31 cellular contexts compared by ENCODE assay signal in genomic region chr6:126034671-126035070, GRCh38.
"Had no signal": no experiment of that assay in that cellular context is flagged by ENCODE, and none has a peak within 500 bp of the region (broad histone marks: within the 10 kb centered on the region; RNA-seq: fewer than 3 reads in every experiment).

No MANE protein-coding gene starts in this region.

- H3K27ac ChIP-seq: adrenal gland, body of pancreas, colonic mucosa, WERI-Rb-1 had no signal

- H3K4me1 ChIP-seq: adrenal gland, body of pancreas, colonic mucosa had no signal

- H3K9me3 Mint-ChIP-seq: activated B cell treated with CpG ODN at 0.5 μM for 24 hours; activated CD8-positive, alpha-beta T cell treated with anti-CD3 and anti-CD28 coated beads for 36 hours; activated naive CD4-positive, alpha-beta T cell treated with anti-CD3 and anti-CD28 coated beads for 36 hours; activated naive CD4-positive, alpha-beta T cell treated with anti-CD3 and anti-CD28 coated beads, Interleukin-2, amount 50 U/mL, for 24 hours; activated naive CD8-positive, alpha-beta T cell treated with anti-CD3 and anti-CD28 coated beads for 36 hours; activated naive CD8-positive, alpha-beta T cell treated with anti-CD3 and anti-CD28 coated beads, Interleukin-2, amount 50 U/mL, for 24 hours; activated T-cell treated with anti-CD3 and anti-CD28 coated beads, Interleukin-2, amount 50 U/mL, for 4 hours; activated T-helper 17 cell treated with anti-CD3 and anti-CD28 coated beads, Interleukin-2, amount 50 U/mL, for 72 hours; endodermal cell; T-helper 2 cell treated with Interferon-gamma antibody and Interleukin-4, amounts not matched to agents 5 μg/mL and 100 μg/mL, for 36 hours had no signal

- H3K36me3 ChIP-seq: adrenal gland, colonic mucosa had no signal

- H3K27me3 ChIP-seq: adrenal gland, body of pancreas, colonic mucosa had no signal

- DNase-seq: activated B cell treated with CpG ODN at 0.5 μM for 24 hours; activated CD4-positive, alpha-beta T cell treated with anti-CD3 and anti-CD28 coated beads for 48 hours; activated CD4-positive, alpha-beta T cell treated with anti-CD3 and anti-CD28 coated beads, Interleukin-2, amount 50 U/mL, for 1 hour; activated CD4-positive, alpha-beta T cell treated with anti-CD3 and anti-CD28 coated beads, Interleukin-2, amount 50 U/mL, for 48 hours; activated CD8-positive, alpha-beta memory T cell treated with anti-CD3 and anti-CD28 coated beads for 24 hours; activated CD8-positive, alpha-beta T cell treated with anti-CD3 and anti-CD28 coated beads for 36 hours; activated effector memory CD4-positive, alpha-beta T cell treated with Interleukin-2 at 50 U/mL for 16 hours; activated gamma-delta T cell treated with Interleukin-2 at 50 U/mL for 16 hours; activated naive CD4-positive, alpha-beta T cell treated with anti-CD3 and anti-CD28 coated beads for 36 hours; activated naive CD8-positive, alpha-beta T cell treated with anti-CD3 and anti-CD28 coated beads for 36 hours; activated naive CD8-positive, alpha-beta T cell treated with anti-CD3 and anti-CD28 coated beads, Interleukin-2, amount 50 U/mL, for 24 hours; activated T-cell treated with anti-CD3 and anti-CD28 coated beads, Interleukin-2, amount 50 U/mL, for 4 hours; adrenal gland; amygdala; aorta; body of pancreas; central memory CD4-positive, alpha-beta T cell; cerebellar nuclear complex; colonic mucosa; effector CD8-positive, alpha-beta T cell; endodermal cell; foreskin fibroblast; head of caudate nucleus; T1000; WERI-Rb-1 had no signal

- H3K9me3 ChIP-seq: adrenal gland, body of pancreas, colonic mucosa had no signal

- H3K4me3 Mint-ChIP-seq: activated B cell treated with CpG ODN at 0.5 μM for 24 hours; activated CD8-positive, alpha-beta T cell treated with anti-CD3 and anti-CD28 coated beads for 36 hours; activated naive CD4-positive, alpha-beta T cell treated with anti-CD3 and anti-CD28 coated beads for 36 hours; activated naive CD4-positive, alpha-beta T cell treated with anti-CD3 and anti-CD28 coated beads, Interleukin-2, amount 50 U/mL, for 24 hours; activated naive CD8-positive, alpha-beta T cell treated with anti-CD3 and anti-CD28 coated beads for 36 hours; activated naive CD8-positive, alpha-beta T cell treated with anti-CD3 and anti-CD28 coated beads, Interleukin-2, amount 50 U/mL, for 24 hours; activated T-cell treated with anti-CD3 and anti-CD28 coated beads, Interleukin-2, amount 50 U/mL, for 4 hours; activated T-helper 17 cell treated with anti-CD3 and anti-CD28 coated beads, Interleukin-2, amount 50 U/mL, for 72 hours; endodermal cell; T-helper 2 cell treated with Interferon-gamma antibody and Interleukin-4, amounts not matched to agents 5 μg/mL and 100 μg/mL, for 36 hours had no signal

- FAIRE-seq: frontal cortex had no signal

- H3K27me3 Mint-ChIP-seq: activated B cell treated with CpG ODN at 0.5 μM for 24 hours; activated CD8-positive, alpha-beta T cell treated with anti-CD3 and anti-CD28 coated beads for 36 hours; activated naive CD4-positive, alpha-beta T cell treated with anti-CD3 and anti-CD28 coated beads, Interleukin-2, amount 50 U/mL, for 24 hours; activated naive CD8-positive, alpha-beta T cell treated with anti-CD3 and anti-CD28 coated beads for 36 hours; activated naive CD8-positive, alpha-beta T cell treated with anti-CD3 and anti-CD28 coated beads, Interleukin-2, amount 50 U/mL, for 24 hours; activated T-helper 17 cell treated with anti-CD3 and anti-CD28 coated beads, Interleukin-2, amount 50 U/mL, for 72 hours had no signal

- H3K4me3 ChIP-seq: adrenal gland, body of pancreas, colonic mucosa had no signal

- ATAC-seq: activated CD4-positive, CD25-positive, alpha-beta regulatory T cell treated with anti-CD3 and anti-CD28 coated beads, Interleukin-2, amount 50 U/mL, for 24 hours; activated CD8-positive, alpha-beta T cell treated with anti-CD3 and anti-CD28 coated beads for 36 hours; activated naive CD8-positive, alpha-beta T cell treated with anti-CD3 and anti-CD28 coated beads, Interleukin-2, amount 50 U/mL, for 24 hours; activated T-cell treated with anti-CD3 and anti-CD28 coated beads, Interleukin-2, amount 50 U/mL, for 4 hours; activated T-helper 17 cell treated with anti-CD3 and anti-CD28 coated beads, Interleukin-2, amount 50 U/mL, for 72 hours; body of pancreas; esophagus mucosa had no signal

- H3K4me1 Mint-ChIP-seq: activated B cell treated with CpG ODN at 0.5 μM for 24 hours; activated naive CD8-positive, alpha-beta T cell treated with anti-CD3 and anti-CD28 coated beads, Interleukin-2, amount 50 U/mL, for 24 hours had no signal

- H3K27ac Mint-ChIP-seq: activated B cell treated with CpG ODN at 0.5 μM for 24 hours; activated CD8-positive, alpha-beta T cell treated with anti-CD3 and anti-CD28 coated beads for 36 hours; activated naive CD4-positive, alpha-beta T cell treated with anti-CD3 and anti-CD28 coated beads for 36 hours; activated naive CD4-positive, alpha-beta T cell treated with anti-CD3 and anti-CD28 coated beads, Interleukin-2, amount 50 U/mL, for 24 hours; activated naive CD8-positive, alpha-beta T cell treated with anti-CD3 and anti-CD28 coated beads for 36 hours; activated naive CD8-positive, alpha-beta T cell treated with anti-CD3 and anti-CD28 coated beads, Interleukin-2, amount 50 U/mL, for 24 hours; activated T-helper 17 cell treated with anti-CD3 and anti-CD28 coated beads, Interleukin-2, amount 50 U/mL, for 72 hours; endodermal cell; T-helper 2 cell treated with Interferon-gamma antibody and Interleukin-4, amounts not matched to agents 5 μg/mL and 100 μg/mL, for 36 hours had no signal
